In genomic region chr20:44809380-44810060, GRCh38 we compare ENCODE assay signal across 11 cellular contexts. TPM values are rescaled to one million over a fixed set of nuclear protein-coding genes. Genes with fewer than 3 reads are reported as not detected.
A peak's percentile ranks its signal among the peaks of the same experiment; 100 is the strongest.
DNase-seq lines count a peak whose midpoint lies in the region; ATAC-seq, FAIRE-seq and TF ChIP-seq lines count a peak whose summit lies in the region.
"Had no signal": no experiment of that assay in that cellular context is flagged by ENCODE, and none has a peak within 500 bp of the region (broad histone marks: within the 10 kb centered on the region; RNA-seq: fewer than 3 reads in every experiment).

No MANE protein-coding gene starts in this region.

- H3K4me3 Mint-ChIP-seq in mesothelial cell of epicardium: peak overlapping the region; percentile 63
- H3K4me3 Mint-ChIP-seq: stimulated activated naive CD8-positive, alpha-beta T cell treated with anti-CD3 and anti-CD28 coated beads, Interleukin-15, Interleukin-2, amounts not matched to agents 100 ng/mL and 50 ng/mL, for 24 hours had no signal

- peaks cover 73% of the 10 kb centered on the region for H3K27me3 Mint-ChIP-seq in mesothelial cell of epicardium (ENCODE audit: low read depth)

- no TSS peak for BruUV-seq in mammary epithelial cell (replicated peaks; lab: Mats Ljungman, UMichigan)

- CTCF ChIA-PET in mammary epithelial cell (lab: Charles Lee; ENCODE audit: low non-redundant PET): no interaction called here

- H3K9me3 ChIP-seq in cardiac muscle cell (ENCODE audit: low read depth): no peaks in the 10 kb centered on the region
- peaks cover 6% of the 10 kb centered on the region for H3K9me3 ChIP-seq in mammary epithelial cell (replicated peaks; ENCODE audit: insufficient read depth, low read length)
- H3K9me3 ChIP-seq in upper lobe of right lung: peaks cover 5% of the 10 kb centered on the region

- H3K27ac ChIP-seq in cardiac muscle cell (no peak overlapping the region), mammary epithelial cell (ENCODE audit: insufficient read depth, low read depth, low read length) (no peak overlapping the region), upper lobe of right lung (no peak overlapping the region)

- ATAC-seq in left cardiac atrium (no peak), upper lobe of right lung (no peak)

- H3K36me3 Mint-ChIP-seq in mesothelial cell of epicardium: no peaks in the 10 kb centered on the region

- no peak for FAIRE-seq in GM19239 (lab: Jason Lieb, UNC)
- FAIRE-seq: frontal cortex had no signal

- peak overlapping the region; percentile 41 for H3K4me2 ChIP-seq in mammary epithelial cell (ENCODE audit: insufficient read depth, low read depth, low read length)

- H3K27me3 ChIP-seq in cardiac muscle cell: peaks cover 59% of the 10 kb centered on the region
- peaks cover 35% of the 10 kb centered on the region for H3K27me3 ChIP-seq in mammary epithelial cell (ENCODE audit: insufficient read depth, low read length)
- peaks cover 56% of the 10 kb centered on the region for H3K27me3 ChIP-seq in upper lobe of right lung

- H3K4me1 Mint-ChIP-seq in mesothelial cell of epicardium: peaks cover 3% of the 10 kb centered on the region

- no peaks in the 10 kb centered on the region for H3K79me2 ChIP-seq in mammary epithelial cell (ENCODE audit: insufficient read depth, low read length)

- H3K4me3 ChIP-seq in cardiac muscle cell: peak overlapping the region; percentile 49
- no peak overlapping the region for H3K4me3 ChIP-seq in mammary epithelial cell (replicated peaks in 1 of 3; ENCODE audit: insufficient read depth in 1 of 3, low read depth in 2 of 3, low read length in 3 of 3)
- peak overlapping the region; percentile 19 for H3K4me3 ChIP-seq in upper lobe of right lung

- no peaks in the 10 kb centered on the region for H3K9me3 Mint-ChIP-seq in mesothelial cell of epicardium
- H3K9me3 Mint-ChIP-seq: stimulated activated naive CD8-positive, alpha-beta T cell treated with anti-CD3 and anti-CD28 coated beads, Interleukin-15, Interleukin-2, amounts not matched to agents 100 ng/mL and 50 ng/mL, for 24 hours had no signal

- in situ Hi-C loops in mammary epithelial cell (cut with MboI; ENCODE audit: low sequenced_read_pairs in 2 of 2): no loop called here

- DNase-seq in cardiac muscle cell (ENCODE audit: low read depth in 1 of 2, low spot score in 1 of 2) (no peak), left cardiac atrium (no peak), mammary epithelial cell (no peak), mesothelial cell of epicardium (ENCODE audit: low spot score in 2 of 2, unreplicated experiment in 2 of 2) (no peak), upper lobe of right lung (no peak), GM19239 (ENCODE audit: insufficient read length, low spot score) (no peak), GDM1 (lab: John Stamatoyannopoulos, UW) (no peak)
- DNase-seq in stimulated activated CD4-positive, alpha-beta T cell treated with anti-CD3 and anti-CD28 coated beads, Interleukin-4, amount 100 ng/mL, for 4 hours: no peak
- DNase-seq: SIG-M5 had no signal

- TF ChIP-seq CTCF in cardiac muscle cell (IDR thresholded peaks at IDR 0.05; ENCODE audit: low read depth, low read length) (no peak), mammary epithelial cell (conservative IDR thresholded peaks at IDR 0.05 in 1 of 2, IDR thresholded peaks at IDR 0.05 in 1 of 2; ENCODE audit: extremely low read depth in 1 of 2, insufficient read depth in 1 of 2, low read depth in 1 of 2, low read length in 2 of 2) (no peak), mesothelial cell of epicardium (IDR thresholded peaks at IDR 0.05; ENCODE audit: unreplicated experiment) (no peak), upper lobe of right lung (IDR thresholded peaks at IDR 0.05) (no peak)

- peaks cover 17% of the 10 kb centered on the region for H3K4me1 ChIP-seq in cardiac muscle cell (ENCODE audit: low read depth)
- no peaks in the 10 kb centered on the region for H3K4me1 ChIP-seq in mammary epithelial cell (ENCODE audit: insufficient read depth, low read length)
- no peaks in the 10 kb centered on the region for H3K4me1 ChIP-seq in upper lobe of right lung

- no peak overlapping the region for H3K9ac ChIP-seq in mammary epithelial cell (ENCODE audit: insufficient read depth, low read length)

- H2AFZ ChIP-seq in mammary epithelial cell (ENCODE audit: low read depth, low read length): no peak overlapping the region

- dilution Hi-C loops in mammary epithelial cell (cut with HindIII; ENCODE audit: low sequenced_read_pairs): loop anchor here (5.0 kb wide), 1 partner anchor 52 kb away; no protein-coding TSS in a partner anchor

- H3K36me3 ChIP-seq in cardiac muscle cell (no peaks in the 10 kb centered on the region), mammary epithelial cell (ENCODE audit: insufficient read depth, low read length) (no peaks in the 10 kb centered on the region), upper lobe of right lung (no peaks in the 10 kb centered on the region)

- 36% methylated on average over 14 of the region's 34 CpGs for WGBS in mammary epithelial cell (ENCODE audit: low coverage, missing lambda C conversion rate)

- H3K27ac Mint-ChIP-seq in mesothelial cell of epicardium: no peak overlapping the region
- H3K27ac Mint-ChIP-seq: stimulated activated naive CD8-positive, alpha-beta T cell treated with anti-CD3 and anti-CD28 coated beads, Interleukin-15, Interleukin-2, amounts not matched to agents 100 ng/mL and 50 ng/mL, for 24 hours had no signal

- intact Hi-C loops in left cardiac atrium (cut with DNase I): no loop called here
- intact Hi-C loops in mammary epithelial cell (cut with micrococcal nuclease): no loop called here
- intact Hi-C loops in upper lobe of right lung (cut with DNase I): no loop called here

- H4K20me1 ChIP-seq in mammary epithelial cell (ENCODE audit: insufficient read depth, low read length): peaks cover 1% of the 10 kb centered on the region

RNA-seq across cellular contexts. Expression of gene RIMS4, which starts 0.8 kb away (rescaled TPM):
- total RNA-seq in cardiac muscle cell (4.3 and 5.3 TPM in 2 replicates), left cardiac atrium (under 1 TPM; 0.58 to 0.80 TPM), mammary epithelial cell (under 1 TPM; under 0.01 to 0.12 TPM), mesothelial cell of epicardium (1.3 to 2.2 TPM (median 1.6 TPM) in 3 replicates), upper lobe of right lung (3.2 TPM)
- polyA plus RNA-seq in cardiac muscle cell (2.0 and 3.6 TPM in 2 replicates), mammary epithelial cell (not detected)
- not detected for polyA minus RNA-seq in mammary epithelial cell

Comparison
In these comparisons a context has a peak if more than half of its experiments do, and no peak if none do; other contexts are left out.
1. H3K4me3 ChIP-seq: peak in cardiac muscle cell (single experiment) and upper lobe of right lung (single experiment); none in mammary epithelial cell (0 of 3).